8 cellular contexts compared by ENCODE assay signal in the genomic region with DNA sequence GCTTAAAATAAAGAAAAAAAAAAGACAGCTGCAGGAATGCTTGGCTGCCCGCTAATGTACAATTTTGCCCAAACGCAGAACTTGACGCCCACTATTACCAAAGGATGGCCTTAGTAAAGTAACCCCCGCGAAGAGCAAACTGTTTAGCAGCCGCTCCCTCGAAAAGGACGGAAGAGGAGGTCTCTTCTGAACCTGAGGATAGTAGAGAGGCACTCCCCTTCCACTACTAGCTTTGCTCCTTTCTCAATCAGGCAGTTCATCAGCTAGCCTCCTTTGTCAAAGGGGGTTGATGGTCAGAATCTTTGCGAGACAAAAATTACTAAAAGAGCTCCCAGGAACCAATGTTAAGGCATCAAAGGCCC. TPM values are rescaled to one million over a fixed set of nuclear protein-coding genes. Genes with fewer than 3 reads are reported as not detected.
DNase-seq lines count a peak whose midpoint lies in the region; ATAC-seq and TF ChIP-seq lines count a peak whose summit lies in the region.

No MANE protein-coding gene starts in this region.

- H2AFZ ChIP-seq in SU-DHL-6 (ENCODE audit: low read depth, low read length, severe bottlenecking) (peak overlapping the region; percentile 70), neural cell (ENCODE audit: low read depth, low read length) (peak overlapping the region; percentile 92)

- peak overlapping the region; percentile 63 for H3K4me2 ChIP-seq in SU-DHL-6 (ENCODE audit: low read depth, low read length, poor library complexity, severe bottlenecking)
- H3K4me2 ChIP-seq in neural cell (ENCODE audit: low read length), result peak overlapping the region; percentile 22

- H3K4me1 ChIP-seq in HEK293 (ENCODE audit: control insufficient read depth, insufficient read depth, low read length), result no peaks in the 10 kb centered on the region

- H3K27me3 ChIP-seq in SU-DHL-6 (ENCODE audit: low read length) (no peaks in the 10 kb centered on the region), neural cell (ENCODE audit: insufficient read depth, low read depth, low read length) (no peaks in the 10 kb centered on the region)

- peaks cover 0 to 1% (median 0%) of the 10 kb centered on the region in 3 donors for H3K27me3 Mint-ChIP-seq in CD14-positive monocyte (ENCODE audit: low read depth in 3 of 3)

- H3K9me3 ChIP-seq in HEK293 (ENCODE audit: control insufficient read depth, insufficient read depth, low read depth, low read length) (no peaks in the 10 kb centered on the region), SU-DHL-6 (ENCODE audit: insufficient read depth, low read length) (no peaks in the 10 kb centered on the region), neural cell (ENCODE audit: low read length) (no peaks in the 10 kb centered on the region)

- peaks cover 37% of the 10 kb centered on the region for H3K4me1 Mint-ChIP-seq in CD14-positive monocyte

- peak overlapping the region; percentile 90 for H3K4me3 ChIP-seq in HEK293 (ENCODE audit: low read depth, low read length)
- peak overlapping the region; percentile 73 for H3K4me3 ChIP-seq in SU-DHL-6 (ENCODE audit: insufficient read depth, low read length, poor library complexity, severe bottlenecking)
- H3K4me3 ChIP-seq in neural cell (ENCODE audit: low read length), result peak overlapping the region; percentile 86

- no peaks in the 10 kb centered on the region for H3K36me3 ChIP-seq in HEK293 (ENCODE audit: control insufficient read depth in 2 of 2, insufficient read depth in 1 of 2, low read length in 2 of 2)
- no peaks in the 10 kb centered on the region for H3K36me3 ChIP-seq in SU-DHL-6 (ENCODE audit: low read length)
- no peaks in the 10 kb centered on the region for H3K36me3 ChIP-seq in neural cell (ENCODE audit: insufficient read depth, low read length)

- H4K20me1 ChIP-seq in SU-DHL-6 (ENCODE audit: low read depth, low read length), result no peaks in the 10 kb centered on the region
- H4K20me1 ChIP-seq in neural cell (ENCODE audit: insufficient read depth), result no peaks in the 10 kb centered on the region

- intact Hi-C loops in CD14-positive monocyte (cut with micrococcal nuclease), result loop anchor here in 1 of 2 donors (10.0 kb wide), 2 partner anchors 199 to 1439 kb away; a partner anchor contains a TSS

- peaks cover 0 to 4% (median 0%) of the 10 kb centered on the region in 7 donors for H3K9me3 Mint-ChIP-seq in CD14-positive monocyte

- H3F3A ChIP-seq in SU-DHL-6 (ENCODE audit: insufficient read depth), result peaks cover 37% of the 10 kb centered on the region
- no peaks in the 10 kb centered on the region for H3F3A ChIP-seq in neural cell (ENCODE audit: insufficient read depth, low read length, poor library complexity, severe bottlenecking)

- no peak for TF ChIP-seq EP300 in neural cell (conservative IDR thresholded peaks at IDR 0.05; ENCODE audit: poor library complexity, severe bottlenecking)

- POLR2A ChIA-PET in HEK293 (lab: Yijun Ruan, JAX), result interaction anchor here (0.6 to 2.3 kb wide), 4 partner anchors 10 to 129 kb away, joined by 3 to 5 read pairs (median 4); no protein-coding TSS in a partner anchor

- no peak for DNase-seq in CD14-positive monocyte (ENCODE audit: low spot score)
- DNase-seq in fibroblast of gingiva (ENCODE audit: low read depth), result peak; percentile 12

- ATAC-seq in HG03460 (IDR thresholded peaks at IDR 0.05; ENCODE audit: unreplicated experiment) (no peak), HG03571 (IDR thresholded peaks at IDR 0.05; ENCODE audit: unreplicated experiment) (no peak), HG03196 (IDR thresholded peaks at IDR 0.05; ENCODE audit: unreplicated experiment) (no peak)

- TF ChIP-seq CTCF in CD14-positive monocyte (IDR thresholded peaks at IDR 0.05) (no peak), HEK293 (tag by site-specific recombination; IDR thresholded peaks at IDR 0.05) (no peak), SU-DHL-6 (IDR thresholded peaks at IDR 0.05; ENCODE audit: insufficient read depth, low read length, poor library complexity, severe bottlenecking) (no peak), neural cell (IDR thresholded peaks at IDR 0.05; ENCODE audit: poor library complexity, severe bottlenecking) (no peak)

- H3K4me3 Mint-ChIP-seq in CD14-positive monocyte, result peak overlapping the region; percentile 92 to 97

- H3K9ac ChIP-seq in SU-DHL-6 (ENCODE audit: low read length), result peak overlapping the region; percentile 58
- peak overlapping the region; percentile 94 for H3K9ac ChIP-seq in neural cell (ENCODE audit: low read length)

- H3K27ac ChIP-seq in HEK293 (ENCODE audit: extremely low read depth, low read depth, low read length) (peak overlapping the region; percentile 61; the same call in 1 of the 2 replicates), SU-DHL-6 (ENCODE audit: low read depth, low read length) (peak overlapping the region; percentile 63), neural cell (ENCODE audit: low read length) (peak overlapping the region; percentile 100)

- TF ChIP-seq RAD21 in neural cell (conservative IDR thresholded peaks at IDR 0.05), result no peak

- CTCF ChIA-PET in HEK293 (lab: Yijun Ruan, JAX), result interaction anchor here (0.5 to 1.2 kb wide), 3 partner anchors 11 to 125 kb away, joined by 4 read pairs; no protein-coding TSS in a partner anchor

- H3K9me2 ChIP-seq in SU-DHL-6 (replicated peaks; ENCODE audit: insufficient read depth, low read length) (no peaks in the 10 kb centered on the region), neural cell (ENCODE audit: insufficient read depth, low read length) (no peaks in the 10 kb centered on the region)

- peak overlapping the region; percentile 97 to 100 (median 98) for H3K27ac Mint-ChIP-seq in CD14-positive monocyte

- H3K36me3 Mint-ChIP-seq in CD14-positive monocyte, result peaks cover 2 to 3% of the 10 kb centered on the region in 2 donors

- peaks cover 31% of the 10 kb centered on the region for H3K79me2 ChIP-seq in SU-DHL-6 (ENCODE audit: insufficient read depth, low read length)
- H3K79me2 ChIP-seq in neural cell (replicated peaks; ENCODE audit: insufficient read depth, low read length), result peaks cover 27% of the 10 kb centered on the region

TF ChIP-seq in HEK293, 187 proteins besides CTCF, POLR2A, EP300 and RAD21 (continues in another document):
- TF ChIP-seq, protein P1, sequence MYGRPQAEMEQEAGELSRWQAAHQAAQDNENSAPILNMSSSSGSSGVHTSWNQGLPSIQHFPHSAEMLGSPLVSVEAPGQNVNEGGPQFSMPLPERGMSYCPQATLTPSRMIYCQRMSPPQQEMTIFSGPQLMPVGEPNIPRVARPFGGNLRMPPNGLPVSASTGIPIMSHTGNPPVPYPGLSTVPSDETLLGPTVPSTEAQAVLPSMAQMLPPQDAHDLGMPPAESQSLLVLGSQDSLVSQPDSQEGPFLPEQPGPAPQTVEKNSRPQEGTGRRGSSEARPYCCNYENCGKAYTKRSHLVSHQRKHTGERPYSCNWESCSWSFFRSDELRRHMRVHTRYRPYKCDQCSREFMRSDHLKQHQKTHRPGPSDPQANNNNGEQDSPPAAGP (tag by site-specific recombination; IDR thresholded peaks at IDR 0.05), result no peak
- TF ChIP-seq ZNF416 (tag by site-specific recombination; IDR thresholded peaks at IDR 0.05) (no peak), ZNF561 (tag by site-specific recombination; IDR thresholded peaks at IDR 0.05; ENCODE audit: borderline replicate concordance) (no peak; the same call in 1 of the 2 replicates)
- TF ChIP-seq, protein P2, sequence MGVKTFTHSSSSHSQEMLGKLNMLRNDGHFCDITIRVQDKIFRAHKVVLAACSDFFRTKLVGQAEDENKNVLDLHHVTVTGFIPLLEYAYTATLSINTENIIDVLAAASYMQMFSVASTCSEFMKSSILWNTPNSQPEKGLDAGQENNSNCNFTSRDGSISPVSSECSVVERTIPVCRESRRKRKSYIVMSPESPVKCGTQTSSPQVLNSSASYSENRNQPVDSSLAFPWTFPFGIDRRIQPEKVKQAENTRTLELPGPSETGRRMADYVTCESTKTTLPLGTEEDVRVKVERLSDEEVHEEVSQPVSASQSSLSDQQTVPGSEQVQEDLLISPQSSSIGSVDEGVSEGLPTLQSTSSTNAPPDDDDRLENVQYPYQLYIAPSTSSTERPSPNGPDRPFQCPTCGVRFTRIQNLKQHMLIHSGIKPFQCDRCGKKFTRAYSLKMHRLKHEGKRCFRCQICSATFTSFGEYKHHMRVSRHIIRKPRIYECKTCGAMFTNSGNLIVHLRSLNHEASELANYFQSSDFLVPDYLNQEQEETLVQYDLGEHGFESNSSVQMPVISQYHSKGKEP (tag by site-specific recombination; IDR thresholded peaks at IDR 0.05), result no peak

TF ChIP-seq in neural cell, 6 proteins besides CTCF, POLR2A, EP300 and RAD21 (continues in another document):
- TF ChIP-seq POLR2AphosphoS5 (IDR thresholded peaks at IDR 0.05) (no peak), SMC3 (conservative IDR thresholded peaks at IDR 0.05; ENCODE audit: poor library complexity) (no peak)
- TF ChIP-seq, protein P3, sequence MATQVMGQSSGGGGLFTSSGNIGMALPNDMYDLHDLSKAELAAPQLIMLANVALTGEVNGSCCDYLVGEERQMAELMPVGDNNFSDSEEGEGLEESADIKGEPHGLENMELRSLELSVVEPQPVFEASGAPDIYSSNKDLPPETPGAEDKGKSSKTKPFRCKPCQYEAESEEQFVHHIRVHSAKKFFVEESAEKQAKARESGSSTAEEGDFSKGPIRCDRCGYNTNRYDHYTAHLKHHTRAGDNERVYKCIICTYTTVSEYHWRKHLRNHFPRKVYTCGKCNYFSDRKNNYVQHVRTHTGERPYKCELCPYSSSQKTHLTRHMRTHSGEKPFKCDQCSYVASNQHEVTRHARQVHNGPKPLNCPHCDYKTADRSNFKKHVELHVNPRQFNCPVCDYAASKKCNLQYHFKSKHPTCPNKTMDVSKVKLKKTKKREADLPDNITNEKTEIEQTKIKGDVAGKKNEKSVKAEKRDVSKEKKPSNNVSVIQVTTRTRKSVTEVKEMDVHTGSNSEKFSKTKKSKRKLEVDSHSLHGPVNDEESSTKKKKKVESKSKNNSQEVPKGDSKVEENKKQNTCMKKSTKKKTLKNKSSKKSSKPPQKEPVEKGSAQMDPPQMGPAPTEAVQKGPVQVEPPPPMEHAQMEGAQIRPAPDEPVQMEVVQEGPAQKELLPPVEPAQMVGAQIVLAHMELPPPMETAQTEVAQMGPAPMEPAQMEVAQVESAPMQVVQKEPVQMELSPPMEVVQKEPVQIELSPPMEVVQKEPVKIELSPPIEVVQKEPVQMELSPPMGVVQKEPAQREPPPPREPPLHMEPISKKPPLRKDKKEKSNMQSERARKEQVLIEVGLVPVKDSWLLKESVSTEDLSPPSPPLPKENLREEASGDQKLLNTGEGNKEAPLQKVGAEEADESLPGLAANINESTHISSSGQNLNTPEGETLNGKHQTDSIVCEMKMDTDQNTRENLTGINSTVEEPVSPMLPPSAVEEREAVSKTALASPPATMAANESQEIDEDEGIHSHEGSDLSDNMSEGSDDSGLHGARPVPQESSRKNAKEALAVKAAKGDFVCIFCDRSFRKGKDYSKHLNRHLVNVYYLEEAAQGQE (IDR thresholded peaks at IDR 0.05; ENCODE audit: borderline replicate concordance), result no peak

RNA-seq across cellular contexts. Expression of a gene that starts 0.6 kb away (rescaled TPM):
- polyA plus RNA-seq in CD14-positive monocyte, result 1 to 10 TPM; 2.7 to 5.1 TPM
- 40.3 and 41.4 TPM in 2 replicates for polyA plus RNA-seq in neural cell
- polyA minus RNA-seq in neural cell, result 57.5 and 62.9 TPM in 2 replicates

RNA-seq across cellular contexts. Expression of a gene that starts 0.8 kb away (rescaled TPM):
- polyA plus RNA-seq in CD14-positive monocyte (1 to 10 TPM; 4.8 to 6.8 TPM), neural cell (10.2 and 14.6 TPM in 2 replicates)
- polyA minus RNA-seq in neural cell, result 22.9 and 26.5 TPM in 2 replicates

RNA-seq across cellular contexts. Expression of a gene that starts 52.4 kb away (rescaled TPM):
- polyA plus RNA-seq in CD14-positive monocyte, result 10 to 100 TPM; 63.4 to 68.8 TPM
- 0.60 TPM in 1 of 2 replicates, not detected in the other for polyA plus RNA-seq in neural cell
- polyA minus RNA-seq in neural cell, result 0.97 TPM in 1 of 2 replicates, not detected in the other

Comparison
In these comparisons a context has a peak if more than half of its experiments do, and no peak if none do; other contexts are left out.
1. RNA of a gene that starts 52.4 kb away (polyA plus RNA-seq): 63.4 to 68.8 TPM in CD14-positive monocyte; 0.60 TPM in neural cell; every median in the first group is over 10 times any median in the second.
2. Peak in every context shown above with its lines, with median percentiles within 50 percentile points of each other: H3K27ac ChIP-seq and H3K4me3 ChIP-seq.